Comparison of ENCODE assay signal across 16 cellular contexts in genomic region chr13:111323950-111324651, GRCh38. TPM values are rescaled to one million over a fixed set of nuclear protein-coding genes. Genes with fewer than 3 reads are reported as not detected.
DNase-seq lines count a peak whose midpoint lies in the region; ATAC-seq, FAIRE-seq and TF ChIP-seq lines count a peak whose summit lies in the region.
"Had no signal": no experiment of that assay in that cellular context is flagged by ENCODE, and none has a peak within 500 bp of the region (broad histone marks: within the 10 kb centered on the region; RNA-seq: fewer than 3 reads in every experiment).

No MANE protein-coding gene starts in this region.

- peak overlapping the region; percentile 6 for H3K4me3 ChIP-seq in Jurkat, Clone E6-1 (ENCODE audit: low read length)
- no peak overlapping the region for H3K4me3 ChIP-seq in endodermal cell (ENCODE audit: low read length)
- no peak overlapping the region for H3K4me3 ChIP-seq in tibial artery
- H3K4me3 ChIP-seq: left ventricle myocardium inferior had no signal

- peaks cover 3% of the 10 kb centered on the region for H3K4me1 Mint-ChIP-seq in activated naive CD4-positive, alpha-beta T cell treated with anti-CD3 and anti-CD28 coated beads for 36 hours (ENCODE audit: low read depth)
- H3K4me1 Mint-ChIP-seq in endodermal cell (no peaks in the 10 kb centered on the region), Calu3 (ENCODE audit: low read depth, unreplicated experiment) (no peaks in the 10 kb centered on the region)

- 93 to 94% methylated on average over 12 to 17 of the region's 17 CpGs for WGBS in endodermal cell (ENCODE audit: insufficient coverage in 1 of 2, insufficient read length in 1 of 2), 2 experiments

- no peaks in the 10 kb centered on the region for H3K9me3 Mint-ChIP-seq in activated naive CD4-positive, alpha-beta T cell treated with anti-CD3 and anti-CD28 coated beads, Interleukin-2, amount 50 U/mL, for 72 hours
- H3K9me3 Mint-ChIP-seq in activated naive CD4-positive, alpha-beta T cell treated with anti-CD3 and anti-CD28 coated beads for 36 hours, result no peaks in the 10 kb centered on the region
- no peaks in the 10 kb centered on the region for H3K9me3 Mint-ChIP-seq in endodermal cell
- H3K9me3 Mint-ChIP-seq in Calu3 (ENCODE audit: low read depth, unreplicated experiment), result peaks cover 2% of the 10 kb centered on the region
- H3K9me3 Mint-ChIP-seq: effector memory CD8-positive, alpha-beta T cell had no signal

- no peak overlapping the region for H3K4me3 Mint-ChIP-seq in activated naive CD4-positive, alpha-beta T cell treated with anti-CD3 and anti-CD28 coated beads for 36 hours
- H3K4me3 Mint-ChIP-seq in endodermal cell (no peak overlapping the region), Calu3 (ENCODE audit: low read depth, unreplicated experiment) (no peak overlapping the region)
- H3K4me3 Mint-ChIP-seq: effector memory CD8-positive, alpha-beta T cell had no signal

- no peak overlapping the region for H3K27ac ChIP-seq in endodermal cell (ENCODE audit: low read depth, low read length)
- H3K27ac ChIP-seq in tibial artery, result no peak overlapping the region
- H3K27ac ChIP-seq: left ventricle myocardium inferior had no signal

- H3K9me3 ChIP-seq in endodermal cell (ENCODE audit: control insufficient read depth, low read length), result no peaks in the 10 kb centered on the region
- no peaks in the 10 kb centered on the region for H3K9me3 ChIP-seq in tibial artery
- H3K9me3 ChIP-seq: left ventricle myocardium inferior had no signal

- H3K4me1 ChIP-seq in endodermal cell (ENCODE audit: control insufficient read depth, insufficient read depth, low read length) (no peaks in the 10 kb centered on the region), tibial artery (no peaks in the 10 kb centered on the region)
- H3K4me1 ChIP-seq: left ventricle myocardium inferior had no signal

- intact Hi-C loops in activated naive CD4-positive, alpha-beta T cell treated with anti-CD3 and anti-CD28 coated beads for 36 hours (cut with micrococcal nuclease), result no loop called here
- intact Hi-C loops in tibial artery (cut with DNase I; ENCODE audit: low total_unique reads) (no loop called here), Calu3 (cut with micrococcal nuclease; ENCODE audit: unreplicated experiment) (no loop called here)

- H3K27me3 ChIP-seq in endodermal cell (ENCODE audit: control insufficient read depth, insufficient read depth, low read length, poor library complexity, severe bottlenecking), result no peaks in the 10 kb centered on the region
- no peaks in the 10 kb centered on the region for H3K27me3 ChIP-seq in tibial artery

- BruUV-seq in Calu3 (replicated peaks; lab: Mats Ljungman, UMichigan), result no TSS peak

- H3K9ac ChIP-seq in endodermal cell (ENCODE audit: extremely low read depth, low read length, poor library complexity, severe bottlenecking), result no peak overlapping the region

- H3K36me3 ChIP-seq in endodermal cell (ENCODE audit: control insufficient read depth, insufficient read depth, low read length) (no peaks in the 10 kb centered on the region), tibial artery (peaks cover 0 to 7% (median 6%) of the 10 kb centered on the region in 3 donors)
- H3K36me3 ChIP-seq: left ventricle myocardium inferior had no signal

- ATAC-seq in activated naive CD4-positive, alpha-beta T cell treated with anti-CD3 and anti-CD28 coated beads, Interleukin-2, amount 50 U/mL, for 72 hours, result no peak
- ATAC-seq: effector memory CD8-positive, alpha-beta T cell had no signal

- TF ChIP-seq CTCF in endodermal cell (conservative IDR thresholded peaks at IDR 0.05) (no peak), tibial artery (IDR thresholded peaks at IDR 0.05) (no peak), Calu3 (IDR thresholded peaks at IDR 0.05; ENCODE audit: unreplicated experiment) (no peak), D721Med (IDR thresholded peaks at IDR 0.05; ENCODE audit: insufficient read depth, missing control alignments) (no peak)

- peak overlapping the region; percentile 9 to 83 for H3K27ac Mint-ChIP-seq in activated naive CD4-positive, alpha-beta T cell treated with anti-CD3 and anti-CD28 coated beads, Interleukin-2, amount 50 U/mL, for 72 hours
- no peak overlapping the region for H3K27ac Mint-ChIP-seq in activated naive CD4-positive, alpha-beta T cell treated with anti-CD3 and anti-CD28 coated beads for 36 hours
- H3K27ac Mint-ChIP-seq in endodermal cell (no peak overlapping the region), Calu3 (ENCODE audit: unreplicated experiment) (no peak overlapping the region)

- no peaks in the 10 kb centered on the region for H3K27me3 Mint-ChIP-seq in activated naive CD4-positive, alpha-beta T cell treated with anti-CD3 and anti-CD28 coated beads for 36 hours (ENCODE audit: low read depth)
- H3K27me3 Mint-ChIP-seq in endodermal cell (ENCODE audit: insufficient read depth), result no peaks in the 10 kb centered on the region
- no peaks in the 10 kb centered on the region for H3K27me3 Mint-ChIP-seq in Calu3 (ENCODE audit: unreplicated experiment)

- CTCF ChIA-PET in activated naive CD4-positive, alpha-beta T cell treated with anti-CD3 and anti-CD28 coated beads for 36 hours (lab: Charles Lee), result no interaction called here
- CTCF ChIA-PET in Calu3 (lab: Charles Lee), result no interaction called here

- DNase-seq in activated naive CD4-positive, alpha-beta T cell treated with anti-CD3 and anti-CD28 coated beads, Interleukin-2, amount 50 U/mL, for 72 hours (ENCODE audit: low spot score in 2 of 2), result no peak
- no peak for DNase-seq in activated naive CD4-positive, alpha-beta T cell treated with anti-CD3 and anti-CD28 coated beads for 36 hours
- DNase-seq in Jurkat, Clone E6-1 (ENCODE audit: low read depth, low spot score), result peak; percentile 58
- DNase-seq in endodermal cell (peak; percentile 47), tibial artery (peak; percentile 10 to 58), Calu3 (no peak), D721Med (ENCODE audit: insufficient read length, low spot score) (no peak)
- DNase-seq: effector memory CD8-positive, alpha-beta T cell; left ventricle myocardium inferior; NCI-H2029; NCI-H446 treated with DMSO at 0.1 percent for 48 hours; SW 1271 had no signal

- FAIRE-seq in D721Med (lab: Jason Lieb, UNC), result no peak

- no peaks in the 10 kb centered on the region for H3K36me3 Mint-ChIP-seq in activated naive CD4-positive, alpha-beta T cell treated with anti-CD3 and anti-CD28 coated beads, Interleukin-2, amount 50 U/mL, for 72 hours
- no peaks in the 10 kb centered on the region for H3K36me3 Mint-ChIP-seq in activated naive CD4-positive, alpha-beta T cell treated with anti-CD3 and anti-CD28 coated beads for 36 hours (ENCODE audit: low read depth)
- no peaks in the 10 kb centered on the region for H3K36me3 Mint-ChIP-seq in endodermal cell (ENCODE audit: low read depth)
- no peaks in the 10 kb centered on the region for H3K36me3 Mint-ChIP-seq in Calu3 (ENCODE audit: insufficient read depth, unreplicated experiment)

RNA-seq across cellular contexts. Expression of gene TEX29, which starts 3.7 kb away (rescaled TPM):
- 1 to 10 TPM; 1.5 to 2.0 TPM for total RNA-seq in activated naive CD4-positive, alpha-beta T cell treated with anti-CD3 and anti-CD28 coated beads, Interleukin-2, amount 50 U/mL, for 72 hours
- total RNA-seq in activated naive CD4-positive, alpha-beta T cell treated with anti-CD3 and anti-CD28 coated beads for 36 hours, result under 1 TPM; 0.57 to 0.81 TPM
- polyA plus RNA-seq in Jurkat, Clone E6-1 (2012; ENCODE audit: insufficient read depth, insufficient read length), result not detected
- total RNA-seq in endodermal cell (under 1 TPM in 1 of 2 donors, not detected in 1; 0.69 TPM), Calu3 (2022) (not detected in 2 replicates)
- 0.43 TPM for polyA plus RNA-seq in endodermal cell (2013, experiment 1 of 2)
- polyA plus RNA-seq in endodermal cell (2013, experiment 2 of 2), result not detected
- total RNA-seq: activated CD8-positive, alpha-beta memory T cell treated with anti-CD3 and anti-CD28 coated beads for 36 hours; glomerular endothelial cell; left ventricle myocardium inferior; renal cortical epithelial cell; RPMI7951 had no signal

Comparison
In these comparisons a context has a peak if more than half of its experiments do, and no peak if none do; other contexts are left out.
1. H3K27ac Mint-ChIP-seq: peak in activated naive CD4-positive, alpha-beta T cell treated with anti-CD3 and anti-CD28 coated beads, Interleukin-2, amount 50 U/mL, for 72 hours (2 of 2); none in activated naive CD4-positive, alpha-beta T cell treated with anti-CD3 and anti-CD28 coated beads for 36 hours (single experiment), endodermal cell (single experiment) and Calu3 (single experiment).
2. DNase-seq: peak in Jurkat, Clone E6-1 (single experiment), endodermal cell (single experiment) and tibial artery (2 of 2); none in activated naive CD4-positive, alpha-beta T cell treated with anti-CD3 and anti-CD28 coated beads, Interleukin-2, amount 50 U/mL, for 72 hours (0 of 2), activated naive CD4-positive, alpha-beta T cell treated with anti-CD3 and anti-CD28 coated beads for 36 hours (single experiment), Calu3 (single experiment) and D721Med (single experiment).